ENCODE assay signal across 8 cellular contexts in the genomic region with DNA sequence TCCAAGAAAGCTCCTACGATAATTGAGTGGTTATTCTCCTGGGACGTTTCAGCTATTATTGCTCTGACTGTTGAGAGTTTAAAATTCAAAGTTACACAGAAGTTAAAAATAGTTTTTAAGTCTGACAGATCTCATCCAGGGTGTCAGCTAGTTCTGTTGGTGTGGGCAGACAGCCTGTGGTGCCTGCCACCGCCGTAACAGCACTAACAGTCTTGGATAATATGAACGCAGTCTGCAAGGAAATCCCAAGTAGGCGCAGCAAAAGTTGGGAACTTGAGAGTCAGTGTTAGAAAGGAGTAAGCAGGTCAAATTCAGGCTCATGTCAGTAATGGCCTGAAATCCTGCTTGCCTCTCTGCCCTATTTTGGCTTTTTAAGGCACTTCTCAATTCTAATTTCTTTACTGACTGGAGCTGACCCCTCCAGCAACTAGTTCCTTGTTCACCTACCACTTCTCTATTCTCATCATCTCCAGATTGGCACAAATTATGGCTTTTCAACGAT. TPM values are rescaled to one million over a fixed set of nuclear protein-coding genes. Genes with fewer than 3 reads are reported as not detected.
DNase-seq lines count a peak whose midpoint lies in the region; ATAC-seq and TF ChIP-seq lines count a peak whose summit lies in the region.

No MANE protein-coding gene starts in this region.

- peak; percentile 33 for DNase-seq in EH (ENCODE audit: low read depth)
- DNase-seq in SKM-1 (lab: John Stamatoyannopoulos, UW; ENCODE audit: unreplicated experiment), result peak; percentile 28
- DNase-seq in fibroblast of villous mesenchyme (ENCODE audit: low read depth), result peak; percentile 22
- no peak for DNase-seq in retinal pigment epithelial cell (ENCODE audit: low read depth)
- DNase-seq in activated effector memory CD4-positive, alpha-beta T cell treated with anti-CD3 and anti-CD28 coated beads, Interleukin-2, amount 50 U/mL, for 16 hours, result no peak
- no peak for DNase-seq in G401 (ENCODE audit: low spot score)
- DNase-seq in omental fat pad (ENCODE audit: low spot score), result no peak

- ATAC-seq in GM21360 (IDR thresholded peaks at IDR 0.05; ENCODE audit: unreplicated experiment), result no peak
- no peak for ATAC-seq in omental fat pad (ENCODE audit: low FRiP score)

- peak overlapping the region; percentile 95 for H3K4me3 ChIP-seq in fibroblast of villous mesenchyme (ENCODE audit: low read depth, low read length)
- peak overlapping the region; percentile 79 for H3K4me3 ChIP-seq in retinal pigment epithelial cell (ENCODE audit: low read length)

- in situ Hi-C loops in G401 (cut with HindIII; ENCODE audit: low sequenced_read_pairs), result no loop called here

- TF ChIP-seq CTCF in fibroblast of villous mesenchyme (IDR thresholded peaks at IDR 0.05; ENCODE audit: insufficient read depth, low read depth, low read length) (no peak), retinal pigment epithelial cell (conservative IDR thresholded peaks at IDR 0.05; ENCODE audit: low read depth, low read length) (no peak), omental fat pad (IDR thresholded peaks at IDR 0.05) (no peak)

RNA-seq across cellular contexts. Expression of a gene that starts 1.7 kb away (rescaled TPM):
- total RNA-seq in fibroblast of villous mesenchyme (17.1 and 22.9 TPM in 2 replicates), omental fat pad (10 to 100 TPM; 43.1 to 62.6 (median 46.1) TPM)
- 0.17 TPM in 1 of 2 replicates, not detected in the other for total RNA-seq in G401 (2014; rRNA removed; shearing (Covaris generic))

RNA-seq across cellular contexts. Expression of a gene that starts 59.0 kb away (rescaled TPM):
- total RNA-seq in fibroblast of villous mesenchyme (6.4 and 17.3 TPM in 2 replicates), omental fat pad (1 to 10 TPM; 3.4 to 6.9 (median 5.5) TPM)
- total RNA-seq in G401 (2014; rRNA removed; shearing (Covaris generic)), result 2.0 and 3.0 TPM in 2 replicates

Comparison
In these comparisons a context has a peak if more than half of its experiments do, and no peak if none do; other contexts are left out.
1. DNase-seq: peak in EH (single experiment), SKM-1 (single experiment) and fibroblast of villous mesenchyme (single experiment); none in retinal pigment epithelial cell (single experiment), activated effector memory CD4-positive, alpha-beta T cell treated with anti-CD3 and anti-CD28 coated beads, Interleukin-2, amount 50 U/mL, for 16 hours (single experiment), G401 (single experiment) and omental fat pad (single experiment).
2. RNA of a gene that starts 1.7 kb away (total RNA-seq): 43.1 to 62.6 TPM in omental fat pad and 17.1 to 22.9 TPM in fibroblast of villous mesenchyme; 0.17 TPM in G401; every median in the first group is over 10 times any median in the second.